8 cellular contexts compared by ENCODE assay signal in genomic region chr13:62014299-62014698, GRCh38.
A peak's percentile ranks its signal among the peaks of the same experiment; 100 is the strongest.
DNase-seq lines count a peak whose midpoint lies in the region; ATAC-seq and TF ChIP-seq lines count a peak whose summit lies in the region.

No MANE protein-coding gene starts in this region.

- no peaks in the 10 kb centered on the region for H3K27me3 Mint-ChIP-seq in activated naive CD8-positive, alpha-beta T cell treated with anti-CD3 and anti-CD28 coated beads, Interleukin-2, amount 50 U/mL, for 24 hours

- ATAC-seq in HG02852 (IDR thresholded peaks at IDR 0.05; ENCODE audit: unreplicated experiment) (no peak), GM18909 (IDR thresholded peaks at IDR 0.05; ENCODE audit: poor library complexity, unreplicated experiment) (no peak)
- no peak for ATAC-seq in activated naive CD8-positive, alpha-beta T cell treated with anti-CD3 and anti-CD28 coated beads, Interleukin-2, amount 50 U/mL, for 24 hours

- H3K4me3 Mint-ChIP-seq in activated naive CD8-positive, alpha-beta T cell treated with anti-CD3 and anti-CD28 coated beads, Interleukin-2, amount 50 U/mL, for 24 hours = no peak overlapping the region

- no peaks in the 10 kb centered on the region for H3K27me3 ChIP-seq in kidney epithelial cell (ENCODE audit: control insufficient read depth, insufficient read depth, low read length)

- in situ Hi-C loops in SK-MEL-5 (cut with HindIII; ENCODE audit: low pct_unique_long_range_greater_than_20kb, low sequenced_read_pairs) = no loop called here

- no peak for TF ChIP-seq CTCF in NB4 (IDR thresholded peaks at IDR 0.05; ENCODE audit: low read depth, low read length)
- TF ChIP-seq CTCF in kidney epithelial cell (IDR thresholded peaks at IDR 0.05; ENCODE audit: insufficient read depth, low read length, poor library complexity, severe bottlenecking) = no peak
- no peak for TF ChIP-seq CTCF in GM20000 (IDR thresholded peaks at IDR 0.05; ENCODE audit: extremely low read depth, missing control alignments)

- peak; percentile 42 for DNase-seq in DMS114 treated with DMSO at 0.1 percent for 48 hours (lab: John Stamatoyannopoulos, UW; ENCODE audit: unreplicated experiment)
- peak; percentile 30 for DNase-seq in NB4 (ENCODE audit: low read depth)
- peak; percentile 63 for DNase-seq in SK-MEL-5 (ENCODE audit: low read depth, low spot score)
- no peak for DNase-seq in kidney epithelial cell (ENCODE audit: low read depth)
- DNase-seq in activated naive CD8-positive, alpha-beta T cell treated with anti-CD3 and anti-CD28 coated beads, Interleukin-2, amount 50 U/mL, for 24 hours = no peak
- DNase-seq in GM20000 (ENCODE audit: low spot score) = no peak

- H3K36me3 Mint-ChIP-seq in activated naive CD8-positive, alpha-beta T cell treated with anti-CD3 and anti-CD28 coated beads, Interleukin-2, amount 50 U/mL, for 24 hours (ENCODE audit: low read depth) = no peaks in the 10 kb centered on the region

- H3K4me1 Mint-ChIP-seq in activated naive CD8-positive, alpha-beta T cell treated with anti-CD3 and anti-CD28 coated beads, Interleukin-2, amount 50 U/mL, for 24 hours = no peaks in the 10 kb centered on the region

- H3K4me3 ChIP-seq in NB4 (ENCODE audit: low read depth, low read length) (no peak overlapping the region), kidney epithelial cell (ENCODE audit: low read depth, low read length) (peak overlapping the region; percentile 20)

- TF ChIP-seq POLR2A in NB4 (IDR thresholded peaks at IDR 0.05; ENCODE audit: extremely low read depth, insufficient read length) = no peak

- H3K9me3 Mint-ChIP-seq in activated naive CD8-positive, alpha-beta T cell treated with anti-CD3 and anti-CD28 coated beads, Interleukin-2, amount 50 U/mL, for 24 hours = no peaks in the 10 kb centered on the region

- H3K27ac Mint-ChIP-seq in activated naive CD8-positive, alpha-beta T cell treated with anti-CD3 and anti-CD28 coated beads, Interleukin-2, amount 50 U/mL, for 24 hours = no peak overlapping the region

- H3K36me3 ChIP-seq in kidney epithelial cell (ENCODE audit: control insufficient read depth, insufficient read depth, low read length) = no peaks in the 10 kb centered on the region

Comparison
In these comparisons a context has a peak if more than half of its experiments do, and no peak if none do; other contexts are left out.
1. DNase-seq: peak in DMS114 treated with DMSO at 0.1 percent for 48 hours (single experiment), NB4 (single experiment) and SK-MEL-5 (single experiment); none in kidney epithelial cell (single experiment), activated naive CD8-positive, alpha-beta T cell treated with anti-CD3 and anti-CD28 coated beads, Interleukin-2, amount 50 U/mL, for 24 hours (single experiment) and GM20000 (single experiment).